ENCODE assay signal across 8 cellular contexts in genomic region chr13:23979361-23980159, GRCh38.
A peak's percentile ranks its signal among the peaks of the same experiment; 100 is the strongest.
DNase-seq lines count a peak whose midpoint lies in the region; ATAC-seq and TF ChIP-seq lines count a peak whose summit lies in the region.

No MANE protein-coding gene starts in this region.

- 1% methylated on average over 42 to 43 of the region's 43 CpGs for WGBS in psoas muscle, 3 donors

- H3K4me1 ChIP-seq in SJCRH30 (peaks cover 21% of the 10 kb centered on the region), psoas muscle (peaks cover 3% of the 10 kb centered on the region)

- peak overlapping the region; percentile 90 for H3K27ac ChIP-seq in SJCRH30
- peak overlapping the region; percentile 3 for H3K27ac ChIP-seq in psoas muscle

- TF ChIP-seq CTCF in psoas muscle (IDR thresholded peaks at IDR 0.05): no peak

- ATAC-seq in GM19035 (IDR thresholded peaks at IDR 0.05; ENCODE audit: unreplicated experiment) (peak; percentile 51), HG03280 (IDR thresholded peaks at IDR 0.05; ENCODE audit: unreplicated experiment) (peak; percentile 70), psoas muscle (peak; percentile 56 to 87 (median 74))

- H3K4me3 ChIP-seq in SJCRH30: peak overlapping the region; percentile 64
- peak overlapping the region; percentile 57 for H3K4me3 ChIP-seq in psoas muscle

- H3K27me3 ChIP-seq in SJCRH30: no peaks in the 10 kb centered on the region
- peaks cover 0 to 40% (median 8%) of the 10 kb centered on the region in 3 donors for H3K27me3 ChIP-seq in psoas muscle (ENCODE audit: insufficient read depth in 3 of 3, low read length in 2 of 3)

- H3K9me3 ChIP-seq in SJCRH30 (replicated peaks) (no peaks in the 10 kb centered on the region), psoas muscle (no peaks in the 10 kb centered on the region)

- DNase-seq in CD1c-positive myeloid dendritic cell (ENCODE audit: extremely low spot score): peak; percentile 69
- DNase-seq in SJCRH30: peak; percentile 94 to 95
- peak; percentile 73 for DNase-seq in brain pericyte (ENCODE audit: low read depth, low spot score)
- peak; percentile 65 to 81 for DNase-seq in hippocampal formation (lab: John Stamatoyannopoulos, UW)
- DNase-seq in psoas muscle: peak; percentile 81 to 83
- no peak for DNase-seq in NCI-H2107 (lab: John Stamatoyannopoulos, UW)

- intact Hi-C loops in psoas muscle (cut with DNase I): no loop called here

- no peaks in the 10 kb centered on the region for H3K36me3 ChIP-seq in SJCRH30
- no peaks in the 10 kb centered on the region for H3K36me3 ChIP-seq in psoas muscle (ENCODE audit: insufficient read depth in 1 of 2, low read depth in 1 of 2)
